Comparison of ENCODE assay signal across 10 cellular contexts in the genomic region with DNA sequence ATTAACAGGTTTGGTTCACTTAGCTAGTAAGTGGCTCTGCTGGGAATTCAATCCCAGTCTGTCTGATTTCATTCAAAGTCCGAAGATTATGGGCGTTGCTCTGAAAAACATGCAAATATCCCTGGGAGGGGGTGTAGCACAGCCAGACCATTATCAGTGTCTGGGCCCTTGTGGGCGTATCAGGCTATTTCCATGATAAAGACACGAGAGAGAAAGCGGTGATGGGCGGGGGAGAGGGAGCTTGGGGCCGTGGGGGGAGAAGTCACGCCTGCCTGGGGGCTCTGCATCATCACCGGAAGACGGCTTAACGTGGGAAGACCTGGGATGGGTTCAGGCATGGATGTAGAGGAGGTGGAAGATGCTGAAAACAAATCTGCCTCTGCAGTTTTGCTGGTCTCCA. TPM values are rescaled to one million over a fixed set of nuclear protein-coding genes. Genes with fewer than 3 reads are reported as not detected.
DNase-seq lines count a peak whose midpoint lies in the region; ATAC-seq and TF ChIP-seq lines count a peak whose summit lies in the region.
"Had no signal": no experiment of that assay in that cellular context is flagged by ENCODE, and none has a peak within 500 bp of the region (broad histone marks: within the 10 kb centered on the region; RNA-seq: fewer than 3 reads in every experiment).

No MANE protein-coding gene starts in this region.

- H3K79me2 ChIP-seq in GM23248 (ENCODE audit: insufficient read depth) = 0 out of 2 replicates have a peak, but pooled peaks cover 4% of the 10 kb centered on the region

- no peak for DNase-seq in GM23248
- DNase-seq in SJCRH30 = no peak
- DNase-seq in esophagus squamous epithelium (lab: John Stamatoyannopoulos, UW) = no peak
- DNase-seq in osteocyte (ENCODE audit: extremely low spot score, unreplicated experiment) = no peak
- DNase-seq: DMS 273 treated with DMSO at 0.1 percent for 48 hours, MG63 had no signal

- WGBS in GM23248 (ENCODE audit: low coverage in 1 of 2, low lambda C conversion rate in 2 of 2, missing lambda C conversion rate in 2 of 2), 2 experiments = 91 to 93% methylated on average over 7 to 11 of the region's 11 CpGs
- 37 to 53% methylated on average over 10 of the region's 11 CpGs for WGBS in esophagus squamous epithelium, 2 donors

- peak overlapping the region; percentile 90 for H3K27ac Mint-ChIP-seq in osteocyte (ENCODE audit: unreplicated experiment)
- no peak overlapping the region for H3K27ac Mint-ChIP-seq in stimulated activated memory B cell treated with anti-CD40 and anti-IgM and Interleukin-4, amounts not matched to agents 10 μg/mL and 1 μg/mL and 100 μg/mL, for 72 hours

- TF ChIP-seq POLR2A in esophagus squamous epithelium (IDR thresholded peaks at IDR 0.05) (no peak), GM18505 (IDR thresholded peaks at IDR 0.05; ENCODE audit: borderline replicate concordance, extremely low read depth, insufficient read depth, insufficient read length) (no peak)

- TF ChIP-seq CTCF in esophagus squamous epithelium (IDR thresholded peaks at IDR 0.05) (no peak), osteocyte (IDR thresholded peaks at IDR 0.05) (no peak)

- ATAC-seq in GM18505 (IDR thresholded peaks at IDR 0.05; ENCODE audit: unreplicated experiment) = no peak
- ATAC-seq in HG02885 (IDR thresholded peaks at IDR 0.05; ENCODE audit: poor library complexity, unreplicated experiment) = no peak
- no peak for ATAC-seq in GM18519 (IDR thresholded peaks at IDR 0.05; ENCODE audit: low FRiP score, unreplicated experiment)
- ATAC-seq in stimulated activated memory B cell treated with anti-CD40 and anti-IgM and Interleukin-4, amounts not matched to agents 10 μg/mL and 1 μg/mL and 100 μg/mL, for 72 hours = no peak

- peaks cover 60% of the 10 kb centered on the region for H3K4me1 Mint-ChIP-seq in osteocyte (ENCODE audit: unreplicated experiment)
- peaks cover 13% of the 10 kb centered on the region for H3K4me1 Mint-ChIP-seq in stimulated activated memory B cell treated with anti-CD40 and anti-IgM and Interleukin-4, amounts not matched to agents 10 μg/mL and 1 μg/mL and 100 μg/mL, for 72 hours

- no peak overlapping the region for H3K4me3 Mint-ChIP-seq in osteocyte (ENCODE audit: unreplicated experiment)
- no peak overlapping the region for H3K4me3 Mint-ChIP-seq in stimulated activated memory B cell treated with anti-CD40 and anti-IgM and Interleukin-4, amounts not matched to agents 10 μg/mL and 1 μg/mL and 100 μg/mL, for 72 hours

- intact Hi-C loops in esophagus squamous epithelium (cut with DNase I) = no loop called here

- H3K36me3 Mint-ChIP-seq in osteocyte (ENCODE audit: unreplicated experiment) = peaks cover 4% of the 10 kb centered on the region
- peaks cover 18% of the 10 kb centered on the region for H3K36me3 Mint-ChIP-seq in stimulated activated memory B cell treated with anti-CD40 and anti-IgM and Interleukin-4, amounts not matched to agents 10 μg/mL and 1 μg/mL and 100 μg/mL, for 72 hours

- H4K20me1 ChIP-seq in GM23248 (ENCODE audit: insufficient read depth) = no peaks in the 10 kb centered on the region

- H3F3A ChIP-seq in GM23248 (ENCODE audit: insufficient read depth) = peaks cover 27% of the 10 kb centered on the region

- no peak overlapping the region for H3K4me3 ChIP-seq in GM23248
- no peak overlapping the region for H3K4me3 ChIP-seq in SJCRH30
- H3K4me3 ChIP-seq in esophagus squamous epithelium = no peak overlapping the region
- H3K4me3 ChIP-seq: MG63 had no signal

- H3K4me1 ChIP-seq in GM23248 (ENCODE audit: insufficient read depth) (peaks cover 27% of the 10 kb centered on the region), SJCRH30 (peaks cover 37% of the 10 kb centered on the region), esophagus squamous epithelium (peaks cover 47 to 100% (median 51%) of the 10 kb centered on the region in 3 donors)

- H3K36me3 ChIP-seq in GM23248 (ENCODE audit: low read depth) = no peaks in the 10 kb centered on the region
- H3K36me3 ChIP-seq in SJCRH30 = no peaks in the 10 kb centered on the region
- peaks cover 1 to 40% (median 6%) of the 10 kb centered on the region in 3 donors for H3K36me3 ChIP-seq in esophagus squamous epithelium

- peak overlapping the region; percentile 32 for H3K4me2 ChIP-seq in GM23248 (ENCODE audit: unreplicated experiment)

- H3K27ac ChIP-seq in GM23248 = peak overlapping the region; percentile 81
- peak overlapping the region; percentile 49; the same call in 1 of the 2 replicates for H3K27ac ChIP-seq in SJCRH30
- peak overlapping the region in 3 of 4 donors; percentile 7 to 88 (median 82) for H3K27ac ChIP-seq in esophagus squamous epithelium

- peak overlapping the region; percentile 62 for H3K9ac ChIP-seq in GM23248

- H3K27me3 Mint-ChIP-seq in osteocyte (ENCODE audit: unreplicated experiment) = no peaks in the 10 kb centered on the region
- no peaks in the 10 kb centered on the region for H3K27me3 Mint-ChIP-seq in stimulated activated memory B cell treated with anti-CD40 and anti-IgM and Interleukin-4, amounts not matched to agents 10 μg/mL and 1 μg/mL and 100 μg/mL, for 72 hours

- in situ Hi-C loops in GM23248 (cut with MboI) = no loop called here

- H3K27me3 ChIP-seq in GM23248 (replicated peaks; ENCODE audit: insufficient read depth) (no peaks in the 10 kb centered on the region), SJCRH30 (no peaks in the 10 kb centered on the region), esophagus squamous epithelium (no peaks in the 10 kb centered on the region)
- H3K27me3 ChIP-seq: MG63 had no signal

- no peaks in the 10 kb centered on the region for H3K9me3 ChIP-seq in GM23248 (ENCODE audit: low read depth)
- H3K9me3 ChIP-seq in SJCRH30 (replicated peaks) = no peaks in the 10 kb centered on the region
- no peaks in the 10 kb centered on the region for H3K9me3 ChIP-seq in esophagus squamous epithelium
- H3K9me3 ChIP-seq: MG63 had no signal

- H3K9me2 ChIP-seq in GM23248 (ENCODE audit: insufficient read depth) = no peaks in the 10 kb centered on the region

- H3K9me3 Mint-ChIP-seq in osteocyte (ENCODE audit: unreplicated experiment) = no peaks in the 10 kb centered on the region
- H3K9me3 Mint-ChIP-seq in stimulated activated memory B cell treated with anti-CD40 and anti-IgM and Interleukin-4, amounts not matched to agents 10 μg/mL and 1 μg/mL and 100 μg/mL, for 72 hours = no peaks in the 10 kb centered on the region

- no peak overlapping the region for H2AFZ ChIP-seq in GM23248

RNA-seq across cellular contexts. Expression of a gene that starts 25.8 kb away (rescaled TPM):
- total RNA-seq in GM23248 (2014; rRNA removed; shearing (Covaris generic)) = 3.9 and 8.8 TPM in 2 replicates
- polyA plus RNA-seq in GM23248 (2016; fragmentation: Nextera tagmentation; extraction: Ambion mirVana) = 1.3 and 2.1 TPM in 2 replicates
- 0.53 and 1.1 TPM in 2 replicates for total RNA-seq in SJCRH30 (2014; rRNA removed; shearing (Covaris generic))
- total RNA-seq in esophagus squamous epithelium = 10 to 100 TPM in 1 of 4 donors, 1 to 10 TPM in 3; 6.4 to 47.7 (median 8.1) TPM
- 10.4 and 12.4 TPM in 2 replicates for total RNA-seq in osteocyte
